8 cellular contexts compared by ENCODE assay signal in genomic region chr14:67694791-67695393, GRCh38. TPM values are rescaled to one million over a fixed set of nuclear protein-coding genes. Genes with fewer than 3 reads are reported as not detected.
A peak's percentile ranks its signal among the peaks of the same experiment; 100 is the strongest.
DNase-seq lines count a peak whose midpoint lies in the region; ATAC-seq and TF ChIP-seq lines count a peak whose summit lies in the region.

No MANE protein-coding gene starts in this region.

- H3K27ac ChIP-seq in DND-41 (ENCODE audit: low read length) (peak overlapping the region; percentile 94), Peyer's patch (peak overlapping the region; percentile 71 to 91 (median 84)), subcutaneous abdominal adipose tissue (ENCODE audit: low read depth, low read length) (peak overlapping the region; percentile 64)

- peak overlapping the region; percentile 97 for H3K4me2 ChIP-seq in DND-41 (ENCODE audit: insufficient read depth, low read length)

- no peaks in the 10 kb centered on the region for H3K9me3 Mint-ChIP-seq in activated T-helper 17 cell treated with anti-CD3 and anti-CD28 coated beads, Interleukin-2, amount 50 U/mL, for 72 hours
- no peaks in the 10 kb centered on the region for H3K9me3 Mint-ChIP-seq in neural crest cell

- H3K36me3 ChIP-seq in DND-41 (ENCODE audit: insufficient read depth, low read length): peaks cover 35% of the 10 kb centered on the region
- peaks cover 0 to 24% (median 0%) of the 10 kb centered on the region in 3 donors for H3K36me3 ChIP-seq in Peyer's patch
- peaks cover 6 to 24% (median 19%) of the 10 kb centered on the region in 5 donors for H3K36me3 ChIP-seq in subcutaneous abdominal adipose tissue (ENCODE audit: control insufficient read depth in 5 of 5, insufficient read depth in 5 of 5, low read length in 5 of 5)

- peaks cover 40% of the 10 kb centered on the region for H3K36me3 Mint-ChIP-seq in activated T-helper 17 cell treated with anti-CD3 and anti-CD28 coated beads, Interleukin-2, amount 50 U/mL, for 72 hours (ENCODE audit: low read depth)
- peaks cover 13% of the 10 kb centered on the region for H3K36me3 Mint-ChIP-seq in neural crest cell (ENCODE audit: low read depth)

- H3K27me3 Mint-ChIP-seq in activated T-helper 17 cell treated with anti-CD3 and anti-CD28 coated beads, Interleukin-2, amount 50 U/mL, for 72 hours: no peaks in the 10 kb centered on the region
- H3K27me3 Mint-ChIP-seq in neural crest cell (ENCODE audit: low read depth): no peaks in the 10 kb centered on the region

- peaks cover 54% of the 10 kb centered on the region for H3K79me2 ChIP-seq in DND-41 (ENCODE audit: insufficient read depth, low read length)

- H3K27ac Mint-ChIP-seq in activated T-helper 17 cell treated with anti-CD3 and anti-CD28 coated beads, Interleukin-2, amount 50 U/mL, for 72 hours: peak overlapping the region; percentile 92
- peak overlapping the region; percentile 98 for H3K27ac Mint-ChIP-seq in neural crest cell (ENCODE audit: unreplicated experiment)

- peak overlapping the region; percentile 91 for H3K4me3 Mint-ChIP-seq in activated T-helper 17 cell treated with anti-CD3 and anti-CD28 coated beads, Interleukin-2, amount 50 U/mL, for 72 hours
- H3K4me3 Mint-ChIP-seq in neural crest cell: peak overlapping the region; percentile 99

- H4K20me1 ChIP-seq in DND-41 (ENCODE audit: insufficient read depth, low read length): peaks cover 38% of the 10 kb centered on the region

- H3K9ac ChIP-seq in DND-41 (ENCODE audit: low read depth, low read length) (peak overlapping the region; percentile 76), subcutaneous abdominal adipose tissue (ENCODE audit: low read length in 5 of 5) (peak overlapping the region; percentile 42 to 92 (median 85))

- DNase-seq in DND-41 (peak; percentile 78), KG1 (lab: John Stamatoyannopoulos, UW) (peak; percentile 40), Peyer's patch (peak; percentile 62 to 92 (median 86)), fibroblast of the aortic adventitia (ENCODE audit: low read depth) (peak; percentile 87), neural crest cell (ENCODE audit: low read depth, low spot score) (peak; percentile 37)

- no peaks in the 10 kb centered on the region for H3K9me3 ChIP-seq in DND-41 (ENCODE audit: insufficient read depth, low read length, severe bottlenecking)
- H3K9me3 ChIP-seq in Peyer's patch: no peaks in the 10 kb centered on the region
- no peaks in the 10 kb centered on the region for H3K9me3 ChIP-seq in subcutaneous abdominal adipose tissue (ENCODE audit: control insufficient read depth in 5 of 5, low read length in 5 of 5)

- peak overlapping the region; percentile 85 to 95 for H3K4me3 ChIP-seq in DND-41 (ENCODE audit: low read depth in 1 of 2, low read length in 2 of 2)
- peak overlapping the region; percentile 67 to 94 (median 78) for H3K4me3 ChIP-seq in Peyer's patch
- H3K4me3 ChIP-seq in fibroblast of the aortic adventitia (ENCODE audit: low read depth, low read length): peak overlapping the region; percentile 97
- H3K4me3 ChIP-seq in subcutaneous abdominal adipose tissue (ENCODE audit: low read depth in 1 of 5, low read length in 5 of 5): peak overlapping the region; percentile 86 to 98 (median 89)

- no peaks in the 10 kb centered on the region for H3K27me3 ChIP-seq in DND-41 (ENCODE audit: insufficient read depth, low read length, poor library complexity)
- no peaks in the 10 kb centered on the region for H3K27me3 ChIP-seq in Peyer's patch
- H3K27me3 ChIP-seq in subcutaneous abdominal adipose tissue (ENCODE audit: control insufficient read depth in 5 of 5, insufficient read depth in 4 of 5, low read length in 5 of 5): no peaks in the 10 kb centered on the region

- H2AFZ ChIP-seq in DND-41 (ENCODE audit: low read depth, low read length): peak overlapping the region; percentile 89

- peaks cover 25% of the 10 kb centered on the region for H3K4me1 ChIP-seq in DND-41 (ENCODE audit: insufficient read depth, low read length)
- H3K4me1 ChIP-seq in Peyer's patch: peaks cover 0 to 7% (median 0%) of the 10 kb centered on the region in 4 donors
- peaks cover 0 to 11% (median 9%) of the 10 kb centered on the region in 5 donors for H3K4me1 ChIP-seq in subcutaneous abdominal adipose tissue (ENCODE audit: control insufficient read depth in 5 of 5, insufficient read depth in 5 of 5, low read length in 5 of 5)

- H3K4me1 Mint-ChIP-seq in activated T-helper 17 cell treated with anti-CD3 and anti-CD28 coated beads, Interleukin-2, amount 50 U/mL, for 72 hours: peaks cover 5% of the 10 kb centered on the region
- H3K4me1 Mint-ChIP-seq in neural crest cell: peaks cover 38% of the 10 kb centered on the region

- TF ChIP-seq POLR2A in Peyer's patch (IDR thresholded peaks at IDR 0.05): peak; percentile 60 to 84

- TF ChIP-seq CTCF in DND-41 (IDR thresholded peaks at IDR 0.05; ENCODE audit: borderline replicate concordance, extremely low read depth, low read length, poor library complexity, severe bottlenecking) (no peak), Peyer's patch (IDR thresholded peaks at IDR 0.05) (no peak), fibroblast of the aortic adventitia (IDR thresholded peaks at IDR 0.05; ENCODE audit: insufficient read depth, low read length) (no peak), neural crest cell (conservative IDR thresholded peaks at IDR 0.05) (no peak)

- ATAC-seq in DND-41 (ENCODE audit: insufficient read depth, low read depth) (peak; percentile 81), GM21737 (IDR thresholded peaks at IDR 0.05; ENCODE audit: unreplicated experiment) (peak; percentile 86)
- ATAC-seq in activated T-helper 17 cell treated with anti-CD3 and anti-CD28 coated beads, Interleukin-2, amount 50 U/mL, for 72 hours (replicated peaks): peak; percentile 93

RNA-seq across cellular contexts. Expression of gene RDH11, which starts 0.7 kb away (rescaled TPM):
- total RNA-seq in Peyer's patch (10 to 100 TPM; 24.8 to 53.6 (median 41.6) TPM), fibroblast of the aortic adventitia (ENCODE audit: low replicate concordance) (78.9 and 110 TPM in 2 replicates), neural crest cell (78.4 and 79.9 TPM in 2 replicates)
- 10 to 100 TPM; 40.3 to 44.6 TPM for total RNA-seq in activated T-helper 17 cell treated with anti-CD3 and anti-CD28 coated beads, Interleukin-2, amount 50 U/mL, for 72 hours

RNA-seq across cellular contexts. Expression of gene RDH12, which starts 6.8 kb away (rescaled TPM):
- total RNA-seq in Peyer's patch (not detected), fibroblast of the aortic adventitia (ENCODE audit: low replicate concordance) (0.82 TPM in 1 of 2 replicates, not detected in the other), neural crest cell (not detected in 2 replicates)
- total RNA-seq in activated T-helper 17 cell treated with anti-CD3 and anti-CD28 coated beads, Interleukin-2, amount 50 U/mL, for 72 hours: not detected

RNA-seq across cellular contexts. Expression of gene VTI1B, which starts 20.5 kb away (rescaled TPM):
- 10 to 100 TPM; 57.4 to 75.5 (median 63.3) TPM for total RNA-seq in Peyer's patch
- total RNA-seq in activated T-helper 17 cell treated with anti-CD3 and anti-CD28 coated beads, Interleukin-2, amount 50 U/mL, for 72 hours: 10 to 100 TPM; 29.3 to 68.1 TPM
- 48.5 and 69.0 TPM in 2 replicates for total RNA-seq in fibroblast of the aortic adventitia (ENCODE audit: low replicate concordance)
- total RNA-seq in neural crest cell: 103 and 112 TPM in 2 replicates

Comparison
In these comparisons a context has a peak if more than half of its experiments do, and no peak if none do; other contexts are left out.
1. Peak in every context shown above with its lines: DNase-seq, ATAC-seq, H3K4me3 ChIP-seq and H3K27ac ChIP-seq.
2. DNase-seq: peak in every context shown above with its lines; median percentile 87 in fibroblast of the aortic adventitia; 86 in Peyer's patch; 78 in DND-41; 40 in KG1; 37 in neural crest cell.